In the genomic region with DNA sequence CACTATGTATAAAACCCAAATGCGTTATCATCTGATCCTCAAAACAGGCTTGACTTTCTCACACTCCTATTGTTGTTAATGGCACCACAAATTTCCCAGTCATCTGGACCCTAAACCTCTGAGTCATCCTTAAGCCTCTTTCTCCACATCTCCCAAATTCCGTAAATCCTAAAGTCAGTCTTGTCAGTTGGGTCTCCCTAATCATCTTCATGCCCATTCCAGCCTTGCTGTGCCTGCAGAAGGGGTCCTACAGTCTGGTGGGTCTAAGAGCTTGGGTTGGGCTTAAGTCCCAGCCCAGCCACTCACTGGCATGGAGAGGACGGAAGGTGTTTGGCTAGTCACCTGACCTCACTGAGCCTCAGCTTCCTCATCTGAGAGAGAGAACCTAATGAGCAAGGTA, we compare ENCODE assay signal across 1 cellular context.
TF ChIP-seq lines count a peak whose summit lies in the region.

No MANE protein-coding gene starts in this region.

TF ChIP-seq in H1, 55 proteins besides CTCF, POLR2A, EP300 and RAD21:
- no peak for TF ChIP-seq ATF3 (IDR thresholded peaks at IDR 0.05; ENCODE audit: insufficient read depth, low read depth, low read length)
- TF ChIP-seq BACH1 (IDR thresholded peaks at IDR 0.05; ENCODE audit: low read length), result peak; percentile 29; the same call in 1 of the 2 replicates
- no peak for TF ChIP-seq SRF (IDR thresholded peaks at IDR 0.05; ENCODE audit: low read depth, low read length)
